ENCODE assay signal across 20 cellular contexts in genomic region chr15:93196136-93196670, GRCh38.
"Had no signal": no experiment of that assay in that cellular context is flagged by ENCODE, and none has a peak within 500 bp of the region (broad histone marks: within the 10 kb centered on the region; RNA-seq: fewer than 3 reads in every experiment).

No MANE protein-coding gene starts in this region.

- DNase-seq: activated CD4-positive, alpha-beta T cell treated with anti-CD3 and anti-CD28 coated beads, Interleukin-2, amount 10 ng/mL, durations not matched to agents 24 days and 14 days; activated CD4-positive, CD25-positive, alpha-beta regulatory T cell; activated CD8-positive, alpha-beta T cell treated with anti-CD3 and anti-CD28 coated beads, Interleukin-2, amount 10 ng/mL, durations not matched to agents 7 days and 5 days; activated naive CD4-positive, alpha-beta T cell treated with anti-CD3 and anti-CD28 coated beads for 36 hours; activated T-cell treated with anti-CD3 and anti-CD28 coated beads, Interleukin-2, amount 50 U/mL, for 24 hours; aorta; brain microvascular endothelial cell; colonic mucosa; erythroblast; gastrocnemius medialis; heart right ventricle; immature natural killer cell; natural killer cell; sigmoid colon; stimulated activated CD4-positive, alpha-beta T cell treated with anti-CD3 and anti-CD28 coated beads, Interleukin-4, amount 100 ng/mL, for 24 hours; T-helper 9 cell; testis; upper lobe of right lung had no signal

- H3K36me3 ChIP-seq: brain microvascular endothelial cell, colonic mucosa, gastrocnemius medialis, heart right ventricle, sigmoid colon, upper lobe of right lung had no signal

- H3K79me2 ChIP-seq: parathyroid adenoma had no signal

- H3K4me1 ChIP-seq: colonic mucosa, heart right ventricle, parathyroid adenoma, sigmoid colon, upper lobe of right lung had no signal

- H3K9ac ChIP-seq: parathyroid adenoma had no signal

- H3K9me3 ChIP-seq: colonic mucosa, gastrocnemius medialis, sigmoid colon, testis, upper lobe of right lung had no signal

- H3K27ac ChIP-seq: brain microvascular endothelial cell, colonic mucosa, gastrocnemius medialis, heart right ventricle, parathyroid adenoma, sigmoid colon, testis, upper lobe of right lung had no signal

- ATAC-seq: activated CD8-positive, alpha-beta T cell treated with anti-CD3 and anti-CD28 coated beads, Interleukin-2, amount 10 ng/mL, durations not matched to agents 7 days and 5 days; gastrocnemius medialis; heart right ventricle; natural killer cell; stimulated activated effector memory CD8-positive, alpha-beta T cell treated with anti-CD3 and anti-CD28 coated beads, Interleukin-12 subunit alpha, Interleukin-12 subunit beta, amount 100 ng/mL, for 72 hours; upper lobe of right lung had no signal

- H3K4me3 ChIP-seq: colonic mucosa, gastrocnemius medialis, heart right ventricle, sigmoid colon, testis, upper lobe of right lung had no signal

- H3K27me3 ChIP-seq: brain microvascular endothelial cell, colonic mucosa, gastrocnemius medialis, sigmoid colon, testis, upper lobe of right lung had no signal
